In genomic region chr1:40782371-40782956, GRCh38 we compare ENCODE assay signal across 8 cellular contexts. TPM values are rescaled to one million over a fixed set of nuclear protein-coding genes. Genes with fewer than 3 reads are reported as not detected.
A peak's percentile ranks its signal among the peaks of the same experiment; 100 is the strongest.
DNase-seq lines count a peak whose midpoint lies in the region; ATAC-seq and TF ChIP-seq lines count a peak whose summit lies in the region.

No MANE protein-coding gene starts in this region.

- H3K4me2 ChIP-seq in BLaER1 treated with 17β-estradiol and CSF1 and Interleukin-3, amounts not matched to agents 10 nM and 100 nM, result peak overlapping the region; percentile 93 to 99 (median 98)

- H3K9me3 Mint-ChIP-seq in nephron progenitor cell, result peaks cover 10% of the 10 kb centered on the region

- H4K20me1 ChIP-seq in BLaER1 treated with 17β-estradiol and CSF1 and Interleukin-3, amounts not matched to agents 10 nM and 100 nM, result peaks cover 0 to 45% (median 7%) of the 10 kb centered on the region in 11 experiments; a peak in 7 of 22 replicates

- H3K4me1 ChIP-seq in BLaER1 treated with 17β-estradiol and CSF1 and Interleukin-3, amounts not matched to agents 10 nM and 100 nM, result peaks cover 26 to 53% (median 33%) of the 10 kb centered on the region in 10 experiments

- no peak overlapping the region for H3K27ac ChIP-seq in BLaER1 treated with 17β-estradiol and CSF1 and Interleukin-3, amounts not matched to agents 10 nM and 100 nM

- peak overlapping the region; percentile 58 to 74 (median 64); a peak in 18 of 20 replicates for H3K4me3 ChIP-seq in BLaER1 treated with 17β-estradiol and CSF1 and Interleukin-3, amounts not matched to agents 10 nM and 100 nM

- no peak overlapping the region for H3K27ac Mint-ChIP-seq in nephron progenitor cell

- peaks cover 38 to 53% (median 47%) of the 10 kb centered on the region in 11 experiments for H3K27me3 ChIP-seq in BLaER1 treated with 17β-estradiol and CSF1 and Interleukin-3, amounts not matched to agents 10 nM and 100 nM

- peak overlapping the region in 8 of 11 experiments; percentile 15 to 80 (median 63); a peak in 11 of 22 replicates for H3K9ac ChIP-seq in BLaER1 treated with 17β-estradiol and CSF1 and Interleukin-3, amounts not matched to agents 10 nM and 100 nM

- peaks cover 13% of the 10 kb centered on the region for H3K36me3 Mint-ChIP-seq in nephron progenitor cell (ENCODE audit: low read depth)

- peak; percentile 38 for DNase-seq in M059J (ENCODE audit: low read depth)
- peak; percentile 50 for DNase-seq in epidermal melanocyte (ENCODE audit: insufficient read length, low spot score)
- peak; percentile 69 for DNase-seq in nephron progenitor cell
- no peak for DNase-seq in NCI-H2196 treated with DMSO at 0.1 percent for 48 hours (lab: John Stamatoyannopoulos, UW; ENCODE audit: unreplicated experiment)
- DNase-seq in SKM-1 (lab: John Stamatoyannopoulos, UW; ENCODE audit: unreplicated experiment), result no peak

- TF ChIP-seq CTCF in nephron progenitor cell (IDR thresholded peaks at IDR 0.05), result no peak

- H3K9me3 ChIP-seq in BLaER1 treated with 17β-estradiol and CSF1 and Interleukin-3, amounts not matched to agents 10 nM and 100 nM (replicated peaks in 1 of 11), result peaks cover 0 to 2% (median 1%) of the 10 kb centered on the region in 11 experiments; a peak in 13 of 22 replicates

- peak overlapping the region; percentile 83 for H3K4me3 Mint-ChIP-seq in nephron progenitor cell

- peaks cover 68% of the 10 kb centered on the region for H3K4me1 Mint-ChIP-seq in nephron progenitor cell

- 0 out of 22 replicates have a peak, but pooled peaks cover 0 to 1% (median 0%) of the 10 kb centered on the region in 11 experiments for H3K36me3 ChIP-seq in BLaER1 treated with 17β-estradiol and CSF1 and Interleukin-3, amounts not matched to agents 10 nM and 100 nM

- H3K27me3 Mint-ChIP-seq in nephron progenitor cell (ENCODE audit: low read depth, poor library complexity), result peaks cover 50% of the 10 kb centered on the region

- ATAC-seq in HG03457 (IDR thresholded peaks at IDR 0.05; ENCODE audit: unreplicated experiment) (no peak), GM21360 (IDR thresholded peaks at IDR 0.05; ENCODE audit: unreplicated experiment) (no peak)

RNA-seq across cellular contexts. Expression of gene KCNQ4, which starts 1.1 kb away (rescaled TPM):
- 0.05 TPM in 1 of 2 replicates, not detected in the other for total RNA-seq in M059J (2014; rRNA removed; shearing (Covaris generic))

Comparison
In these comparisons a context has a peak if more than half of its experiments do, and no peak if none do; other contexts are left out.
1. DNase-seq: peak in M059J (single experiment), epidermal melanocyte (single experiment) and nephron progenitor cell (single experiment); none in NCI-H2196 treated with DMSO at 0.1 percent for 48 hours (single experiment) and SKM-1 (single experiment).